ENCODE assay signal across 1 cellular context in the genomic region with DNA sequence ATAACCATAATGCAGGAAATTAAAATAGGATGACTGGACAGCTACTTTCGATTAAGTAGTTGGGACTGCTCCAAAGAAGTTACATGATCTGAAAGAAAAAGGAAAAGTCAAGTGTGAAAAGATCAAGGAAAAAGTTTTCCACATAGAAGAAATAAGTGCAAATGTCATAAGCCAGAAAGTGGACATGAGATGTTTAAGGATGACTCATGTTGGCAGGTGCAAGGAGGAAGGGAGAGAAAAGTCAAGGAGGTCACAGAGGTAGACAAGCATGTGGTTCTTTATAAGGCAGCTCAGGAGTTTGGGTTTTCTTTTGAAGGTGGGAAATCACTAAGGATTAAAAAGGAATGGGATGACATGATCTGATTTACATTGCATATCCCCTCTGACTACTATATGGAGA.
TF ChIP-seq lines count a peak whose summit lies in the region.

No MANE protein-coding gene starts in this region.

TF ChIP-seq in A549, 52 proteins besides CTCF, POLR2A, EP300 and RAD21 (continued from another document):
- TF ChIP-seq TP53 (CRISPR knock-in tag; IDR thresholded peaks at IDR 0.05) = no peak
- no peak for TF ChIP-seq MYC (IDR thresholded peaks at IDR 0.05; ENCODE audit: borderline replicate concordance, low read length)
- TF ChIP-seq, protein P1, sequence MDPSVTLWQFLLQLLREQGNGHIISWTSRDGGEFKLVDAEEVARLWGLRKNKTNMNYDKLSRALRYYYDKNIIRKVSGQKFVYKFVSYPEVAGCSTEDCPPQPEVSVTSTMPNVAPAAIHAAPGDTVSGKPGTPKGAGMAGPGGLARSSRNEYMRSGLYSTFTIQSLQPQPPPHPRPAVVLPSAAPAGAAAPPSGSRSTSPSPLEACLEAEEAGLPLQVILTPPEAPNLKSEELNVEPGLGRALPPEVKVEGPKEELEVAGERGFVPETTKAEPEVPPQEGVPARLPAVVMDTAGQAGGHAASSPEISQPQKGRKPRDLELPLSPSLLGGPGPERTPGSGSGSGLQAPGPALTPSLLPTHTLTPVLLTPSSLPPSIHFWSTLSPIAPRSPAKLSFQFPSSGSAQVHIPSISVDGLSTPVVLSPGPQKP (IDR thresholded peaks at IDR 0.05; ENCODE audit: low read depth, low read length) = no peak
- no peak for TF ChIP-seq ZSCAN20 (CRISPR knock-in tag; IDR thresholded peaks at IDR 0.05)
- no peak for TF ChIP-seq ZFP36 (IDR thresholded peaks at IDR 0.05; ENCODE audit: borderline replicate concordance, partially characterized antibody)
- no peak for TF ChIP-seq USF2 (IDR thresholded peaks at IDR 0.05)
- no peak for TF ChIP-seq HOXB5 (CRISPR knock-in tag; IDR thresholded peaks at IDR 0.05)
- no peak for TF ChIP-seq KDM1A (IDR thresholded peaks at IDR 0.05; ENCODE audit: low read depth)
- TF ChIP-seq ZNF302 (CRISPR knock-in tag; IDR thresholded peaks at IDR 0.05) = no peak
